In the genomic region with DNA sequence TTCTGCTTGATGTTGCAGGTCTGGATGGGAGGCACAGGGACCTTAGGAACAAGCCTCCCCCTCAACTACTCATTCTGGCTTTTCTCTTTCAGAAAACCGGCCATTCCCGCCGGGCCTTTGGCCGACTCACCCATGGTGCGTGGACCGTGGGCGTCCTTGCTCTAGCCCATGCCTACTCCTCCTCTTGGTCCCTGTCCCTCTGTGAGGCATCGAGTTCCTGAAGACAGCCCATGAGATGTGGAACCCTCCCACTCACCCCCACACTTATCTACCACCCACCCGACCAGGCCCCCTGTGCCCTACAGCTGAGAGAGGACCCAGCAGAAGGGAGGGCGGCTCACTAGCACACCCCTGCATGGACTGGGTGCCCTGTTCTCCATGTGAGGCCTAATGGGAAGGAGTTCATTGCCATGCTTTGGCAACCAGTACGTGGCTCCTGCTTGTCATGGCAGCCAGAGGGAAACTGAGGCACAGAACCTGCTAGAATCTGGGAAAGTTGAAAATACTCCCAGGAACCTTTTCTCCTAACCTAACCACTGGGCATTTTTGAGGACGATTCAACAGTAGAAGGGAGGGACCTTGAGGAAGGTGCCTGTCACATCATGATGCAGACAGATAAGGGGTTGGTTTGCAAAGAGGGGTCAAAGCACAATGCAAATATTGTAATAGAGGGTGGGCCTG, we compare ENCODE assay signal across 12 cellular contexts. TPM values are rescaled to one million over a fixed set of nuclear protein-coding genes. Genes with fewer than 3 reads are reported as not detected.
DNase-seq lines count a peak whose midpoint lies in the region; ATAC-seq, FAIRE-seq and TF ChIP-seq lines count a peak whose summit lies in the region.
"Had no signal": no experiment of that assay in that cellular context is flagged by ENCODE, and none has a peak within 500 bp of the region (broad histone marks: within the 10 kb centered on the region; RNA-seq: fewer than 3 reads in every experiment).

No MANE protein-coding gene starts in this region.

- no peaks in the 10 kb centered on the region for H3K79me2 ChIP-seq in fibroblast of lung (ENCODE audit: control insufficient read depth, insufficient read depth, low read length)
- H3K79me2 ChIP-seq in HepG2 (ENCODE audit: insufficient read depth, low read length), result no peaks in the 10 kb centered on the region

- no peak for ATAC-seq in CD8-positive, alpha-beta T cell
- ATAC-seq in RWPE2 (ENCODE audit: low read depth) (no peak), GM18520 (IDR thresholded peaks at IDR 0.05; ENCODE audit: unreplicated experiment) (no peak), HepG2 (no peak), GM18505 (IDR thresholded peaks at IDR 0.05; ENCODE audit: unreplicated experiment) (no peak)

- CTCF ChIA-PET in CD8-positive, alpha-beta T cell (lab: Charles Lee), result interaction anchor here (0.9 to 1.1 kb wide), 2 partner anchors 13 to 16 kb away, joined by 3 read pairs; no protein-coding TSS in a partner anchor
- CTCF ChIA-PET in HepG2 (lab: Yijun Ruan, JAX; ENCODE audit: low intra/inter-chr PET ratio, low total read pairs), result no interaction called here

- peaks cover 6% of the 10 kb centered on the region for H3K27me3 Mint-ChIP-seq in CD8-positive, alpha-beta T cell (ENCODE audit: low read depth)

- no peaks in the 10 kb centered on the region for H3K27me3 ChIP-seq in CD8-positive, alpha-beta T cell (ENCODE audit: insufficient read depth, low read length)
- H3K27me3 ChIP-seq in RWPE2 (ENCODE audit: insufficient read depth, poor library complexity, severe bottlenecking) (no peaks in the 10 kb centered on the region), fibroblast of lung (ENCODE audit: control insufficient read depth, insufficient read depth, low read length) (peaks cover 6% of the 10 kb centered on the region), sigmoid colon (peaks cover 0 to 12% (median 4%) of the 10 kb centered on the region in 3 donors), HepG2 (ENCODE audit: control insufficient read depth in 1 of 2, insufficient read depth in 2 of 2, low read length in 2 of 2) (peaks cover 41 to 94% of the 10 kb centered on the region in 2 experiments)

- H4K20me1 ChIP-seq in fibroblast of lung (ENCODE audit: control insufficient read depth, extremely low read depth, insufficient read depth, low read length), result no peaks in the 10 kb centered on the region
- H4K20me1 ChIP-seq in HepG2 (ENCODE audit: insufficient read depth, low read length), result peaks cover 4% of the 10 kb centered on the region; the same call in 1 of the 2 replicates

- no TSS peak for BruUV-seq in HepG2 (replicated peaks; lab: Mats Ljungman, UMichigan)

- intact Hi-C loops in CD8-positive, alpha-beta T cell (cut with DNase I, micrococcal nuclease), result loop anchor here in 1 of 2 experiments (5.0 kb wide), 2 partner anchors 41 to 54 kb away; partner anchors contain the start of gene GMPPA
- intact Hi-C loops in sigmoid colon (cut with DNase I) (no loop called here), HepG2 (cut with micrococcal nuclease; ENCODE audit: unreplicated experiment) (no loop called here)

- no peak for FAIRE-seq in HepG2 (lab: Jason Lieb, UNC)
- FAIRE-seq: G401.6 had no signal

- TF ChIP-seq POLR2A in sigmoid colon (IDR thresholded peaks at IDR 0.05) (no peak), HepG2 (IDR thresholded peaks at IDR 0.05; ENCODE audit: insufficient read depth in 1 of 2, low read depth in 2 of 2, low read length in 2 of 2) (no peak), GM18505 (IDR thresholded peaks at IDR 0.05; ENCODE audit: borderline replicate concordance, extremely low read depth, insufficient read depth, insufficient read length) (no peak)

- H3K4me3 ChIP-seq in CD8-positive, alpha-beta T cell (ENCODE audit: low read depth, low read length), result no peak overlapping the region
- H3K4me3 ChIP-seq in RWPE2 (ENCODE audit: severe bottlenecking) (peak overlapping the region; percentile 50), fibroblast of lung (replicated peaks in 1 of 4; ENCODE audit: control extremely low read depth in 1 of 4, insufficient read depth in 1 of 4, low read depth in 3 of 4, low read length in 4 of 4) (peak overlapping the region in 3 of 4 experiments; percentile 35 to 58 (median 45)), sigmoid colon (peak overlapping the region; percentile 67 to 88 (median 75)), HepG2 (replicated peaks in 1 of 3; ENCODE audit: insufficient read depth in 1 of 3, low read depth in 2 of 3, low read length in 3 of 3) (no peak overlapping the region)

- no peaks in the 10 kb centered on the region for H3K36me3 ChIP-seq in CD8-positive, alpha-beta T cell (ENCODE audit: insufficient read depth, low read length)
- peaks cover 10% of the 10 kb centered on the region for H3K36me3 ChIP-seq in RWPE2 (ENCODE audit: low read depth)
- H3K36me3 ChIP-seq in fibroblast of lung (ENCODE audit: control insufficient read depth, insufficient read depth, low read length), result no peaks in the 10 kb centered on the region
- no peaks in the 10 kb centered on the region for H3K36me3 ChIP-seq in sigmoid colon
- H3K36me3 ChIP-seq in HepG2 (replicated peaks in 1 of 2; ENCODE audit: control insufficient read depth in 1 of 2, insufficient read depth in 2 of 2, low read length in 2 of 2), result no peaks in the 10 kb centered on the region

- POLR2A ChIA-PET in CD8-positive, alpha-beta T cell (lab: Charles Lee), result interaction anchor here (2.3 kb wide), 1 partner anchor 55 kb away, joined by 5 read pairs; the partner anchor contains the start of gene DNPEP
- POLR2A ChIA-PET in HepG2 (lab: Yijun Ruan, JAX), result no interaction called here

- H3K4me2 ChIP-seq in fibroblast of lung (ENCODE audit: extremely low read depth, insufficient read depth, low read length) (peak overlapping the region; percentile 25), HepG2 (ENCODE audit: low read depth, low read length) (no peak overlapping the region)

- H3K9ac ChIP-seq in fibroblast of lung (ENCODE audit: insufficient read depth, low read length), result no peak overlapping the region
- no peak overlapping the region for H3K9ac ChIP-seq in HepG2 (ENCODE audit: insufficient read depth, low read depth, low read length)

- no peaks in the 10 kb centered on the region for H3K9me3 Mint-ChIP-seq in CD8-positive, alpha-beta T cell

- H3K36me3 Mint-ChIP-seq in CD8-positive, alpha-beta T cell, result no peaks in the 10 kb centered on the region

- no peaks in the 10 kb centered on the region for H3K9me3 ChIP-seq in CD8-positive, alpha-beta T cell (ENCODE audit: low read length)
- H3K9me3 ChIP-seq in RWPE2 (ENCODE audit: severe bottlenecking) (no peaks in the 10 kb centered on the region), fibroblast of lung (ENCODE audit: control insufficient read depth, insufficient read depth, low read depth, low read length) (no peaks in the 10 kb centered on the region), sigmoid colon (no peaks in the 10 kb centered on the region), HepG2 (ENCODE audit: low read length) (no peaks in the 10 kb centered on the region)

- TF ChIP-seq EP300 in sigmoid colon (IDR thresholded peaks at IDR 0.05) (no peak), HepG2 (IDR thresholded peaks at IDR 0.05; ENCODE audit: low read depth in 2 of 2, low read length in 2 of 2) (no peak), HepG2 (CRISPR knock-in tag; IDR thresholded peaks at IDR 0.05; ENCODE audit: borderline replicate concordance) (no peak)

- TF ChIP-seq RAD21 in HepG2 (CRISPR knock-in tag; IDR thresholded peaks at IDR 0.05), result no peak

- WGBS in sigmoid colon, 2 donors, result 81 to 84% methylated on average over 12 of the region's 12 CpGs
- 37% methylated on average over 12 of the region's 12 CpGs for WGBS in HepG2 (ENCODE audit: low lambda C conversion rate)

- H3K4me1 Mint-ChIP-seq in CD8-positive, alpha-beta T cell (ENCODE audit: low read depth), result peaks cover 19% of the 10 kb centered on the region

- no peak for DNase-seq in CD8-positive, alpha-beta T cell
- DNase-seq in RWPE2 (ENCODE audit: low spot score), result peak; percentile 34
- DNase-seq in fibroblast of lung (ENCODE audit: low read depth in 2 of 2), result no peak
- no peak for DNase-seq in sigmoid colon
- DNase-seq in GM13976 (ENCODE audit: low spot score), result no peak
- DNase-seq in HepG2 (ENCODE audit: low spot score), result no peak
- DNase-seq: activated effector memory CD4-positive, alpha-beta T cell treated with Interleukin-2 at 50 U/mL for 16 hours; foreskin melanocyte had no signal

- no peak overlapping the region for H3K27ac Mint-ChIP-seq in CD8-positive, alpha-beta T cell

- TF ChIP-seq CTCF in CD8-positive, alpha-beta T cell (IDR thresholded peaks at IDR 0.05), result no peak
- TF ChIP-seq CTCF in RWPE2 (IDR thresholded peaks at IDR 0.05; ENCODE audit: poor library complexity, severe bottlenecking), result no peak
- TF ChIP-seq CTCF in fibroblast of lung (conservative IDR thresholded peaks at IDR 0.05 in 1 of 2, IDR thresholded peaks at IDR 0.05 in 1 of 2; ENCODE audit: low read depth in 1 of 2, low read length in 2 of 2), result no peak
- no peak for TF ChIP-seq CTCF in sigmoid colon (IDR thresholded peaks at IDR 0.05)
- TF ChIP-seq CTCF in GM13976 (IDR thresholded peaks at IDR 0.05; ENCODE audit: borderline replicate concordance, control extremely low read depth, extremely low read depth, insufficient read depth, missing control alignments), result no peak
- no peak for TF ChIP-seq CTCF in HepG2 (CRISPR knock-in tag; IDR thresholded peaks at IDR 0.05)

- H3K4me1 ChIP-seq in CD8-positive, alpha-beta T cell (ENCODE audit: insufficient read depth, low read length), result peaks cover 19% of the 10 kb centered on the region
- peaks cover 4% of the 10 kb centered on the region for H3K4me1 ChIP-seq in RWPE2 (ENCODE audit: insufficient read depth, poor library complexity, severe bottlenecking)
- H3K4me1 ChIP-seq in fibroblast of lung (ENCODE audit: control insufficient read depth, extremely low read depth, insufficient read depth, low read length), result peaks cover 14% of the 10 kb centered on the region
- peaks cover 0 to 85% (median 81%) of the 10 kb centered on the region in 4 donors for H3K4me1 ChIP-seq in sigmoid colon
- no peaks in the 10 kb centered on the region for H3K4me1 ChIP-seq in HepG2 (ENCODE audit: insufficient read depth, low read length)

- H3K27ac ChIP-seq in CD8-positive, alpha-beta T cell (ENCODE audit: low read depth, low read length), result no peak overlapping the region
- no peak overlapping the region for H3K27ac ChIP-seq in RWPE2 (ENCODE audit: poor library complexity, severe bottlenecking)
- H3K27ac ChIP-seq in fibroblast of lung (ENCODE audit: insufficient read depth, low read length), result no peak overlapping the region
- H3K27ac ChIP-seq in sigmoid colon, result peak overlapping the region; percentile 96 to 99 (median 99)
- H3K27ac ChIP-seq in HepG2 (ENCODE audit: extremely low read length, insufficient read depth, low read length), result no peak overlapping the region

- H3K4me3 Mint-ChIP-seq in CD8-positive, alpha-beta T cell, result peak overlapping the region; percentile 76

- no peak overlapping the region for H2AFZ ChIP-seq in fibroblast of lung (ENCODE audit: low read length)
- H2AFZ ChIP-seq in HepG2 (ENCODE audit: low read length), result no peak overlapping the region

- in situ Hi-C loops in GM13976 (cut with MboI; ENCODE audit: low sequenced_read_pairs, unreplicated experiment) (no loop called here), HepG2 (cut with HindIII; ENCODE audit: extremely low pct_ligation_motif_present, low pct_unique_long_range_greater_than_20kb) (no loop called here)

RNA-seq across cellular contexts. Expression of gene SPEG, which starts 8.5 kb away (rescaled TPM):
- 10 to 100 TPM; 18.1 to 21.8 TPM for total RNA-seq in CD8-positive, alpha-beta T cell
- 13.1 and 20.1 TPM in 2 replicates for total RNA-seq in fibroblast of lung
- polyA plus RNA-seq in fibroblast of lung, result 5.6 and 9.5 TPM in 2 replicates
- 12.7 and 17.9 TPM in 2 replicates for polyA plus RNA-seq in fibroblast of lung (2012)
- 9.4 and 19.9 TPM in 2 replicates for polyA minus RNA-seq in fibroblast of lung (ENCODE audit: low replicate concordance)
- total RNA-seq in sigmoid colon, result 100 to 1,000 TPM; 123 to 321 (median 194) TPM
- 10 to 100 TPM in 2 of 3 donors, 1 to 10 TPM in 1; 6.0 to 25.4 (median 13.4) TPM for polyA plus RNA-seq in sigmoid colon
- total RNA-seq in HepG2 (2016; rRNA removed; fragmentation: Illumina TruSeq; extraction: Trizol), result 0.18 TPM in 1 of 2 replicates, not detected in the other
- 0.51 TPM in 1 of 2 replicates, not detected in the other for total RNA-seq in HepG2 (2016; cell fraction: cytosol; rRNA removed; fragmentation: Illumina TruSeq; extraction: Trizol; ENCODE audit: low read depth)
- 0.06 TPM in 1 of 2 replicates, not detected in the other for total RNA-seq in HepG2 (2016; cell fraction: insoluble cytoplasmic fraction; rRNA removed; fragmentation: Illumina TruSeq; extraction: Trizol)
- 0.12 and 1.1 TPM in 2 replicates for total RNA-seq in HepG2 (2016; cell fraction: membrane; rRNA removed; fragmentation: Illumina TruSeq; extraction: Trizol)
- 0.71 TPM in 1 of 2 replicates, not detected in the other for total RNA-seq in HepG2 (2016; cell fraction: nucleus; rRNA removed; fragmentation: Illumina TruSeq; extraction: Trizol)
- 0.24 and 0.94 TPM in 2 replicates for polyA plus RNA-seq in HepG2 (2011; rRNA removed)
- 0.13 and 0.20 TPM in 2 replicates for polyA plus RNA-seq in HepG2 (2011; cell fraction: cytosol; rRNA removed)
- 0.45 and 1.0 TPM in 2 replicates for polyA plus RNA-seq in HepG2 (2011; cell fraction: nucleus; rRNA removed)
- polyA plus RNA-seq in HepG2 (2012), result 0.93 and 1.4 TPM in 2 replicates
- 0.38 and 0.63 TPM in 2 replicates for polyA plus RNA-seq in HepG2 (2016; cell fraction: cytosol; fragmentation: Illumina TruSeq; extraction: Trizol; ENCODE audit: low read depth)
- polyA plus RNA-seq in HepG2 (2016; cell fraction: insoluble cytoplasmic fraction; fragmentation: Illumina TruSeq; extraction: Trizol; ENCODE audit: low read depth), result 0.98 TPM in 1 of 2 replicates, not detected in the other
- 0.58 and 1.4 TPM in 2 replicates for polyA plus RNA-seq in HepG2 (2016; cell fraction: membrane; fragmentation: Illumina TruSeq; extraction: Trizol; ENCODE audit: low read depth)
- 0.41 TPM in 1 of 2 replicates, not detected in the other for polyA plus RNA-seq in HepG2 (2016; cell fraction: nucleus; fragmentation: Illumina TruSeq; extraction: Trizol; ENCODE audit: insufficient read depth, low read depth)
- 0.44 and 4.0 TPM in 2 replicates for polyA minus RNA-seq in HepG2 (2011; rRNA and poly(A)+ RNA removed; ENCODE audit: low replicate concordance)
- polyA minus RNA-seq in HepG2 (2011; cell fraction: cytosol; rRNA and poly(A)+ RNA removed), result not detected in 2 replicates
- polyA minus RNA-seq in HepG2 (2011; cell fraction: nucleus; rRNA and poly(A)+ RNA removed), result 0.37 and 1.8 TPM in 2 replicates

RNA-seq across cellular contexts. Expression of gene DES, which starts 25.0 kb away (rescaled TPM):
- not detected for total RNA-seq in CD8-positive, alpha-beta T cell
- 34.7 and 69.3 TPM in 2 replicates for total RNA-seq in fibroblast of lung
- polyA plus RNA-seq in fibroblast of lung, result 3.8 and 11.0 TPM in 2 replicates
- polyA plus RNA-seq in fibroblast of lung (2012), result 2.6 and 8.2 TPM in 2 replicates
- polyA minus RNA-seq in fibroblast of lung (ENCODE audit: low replicate concordance), result 9.5 and 11.6 TPM in 2 replicates
- over 10,000 TPM in 3 of 4 donors, 1,000 to 10,000 TPM in 1; 7,366 to 30,562 (median 13,340) TPM for total RNA-seq in sigmoid colon
- 100 to 1,000 TPM in 2 of 3 donors, 10 to 100 TPM in 1; 35.1 to 264 (median 162) TPM for polyA plus RNA-seq in sigmoid colon
- not detected in 2 replicates for total RNA-seq in HepG2 (2016; rRNA removed; fragmentation: Illumina TruSeq; extraction: Trizol)
- 0.10 TPM in 1 of 2 replicates, not detected in the other for total RNA-seq in HepG2 (2016; cell fraction: cytosol; rRNA removed; fragmentation: Illumina TruSeq; extraction: Trizol; ENCODE audit: low read depth)
- not detected in 2 replicates for total RNA-seq in HepG2 (2016; cell fraction: insoluble cytoplasmic fraction; rRNA removed; fragmentation: Illumina TruSeq; extraction: Trizol)
- not detected in 2 replicates for total RNA-seq in HepG2 (2016; cell fraction: membrane; rRNA removed; fragmentation: Illumina TruSeq; extraction: Trizol)
- total RNA-seq in HepG2 (2016; cell fraction: nucleus; rRNA removed; fragmentation: Illumina TruSeq; extraction: Trizol), result not detected in 2 replicates
- 0.21 TPM in 1 of 2 replicates, not detected in the other for polyA plus RNA-seq in HepG2 (2011; rRNA removed)
- 0.05 and 0.09 TPM in 2 replicates for polyA plus RNA-seq in HepG2 (2011; cell fraction: cytosol; rRNA removed)
- 0.51 TPM in 1 of 2 replicates, not detected in the other for polyA plus RNA-seq in HepG2 (2011; cell fraction: nucleus; rRNA removed)
- polyA plus RNA-seq in HepG2 (2012), result not detected in 2 replicates
- polyA plus RNA-seq in HepG2 (2016; cell fraction: cytosol; fragmentation: Illumina TruSeq; extraction: Trizol; ENCODE audit: low read depth), result not detected in 2 replicates
- polyA plus RNA-seq in HepG2 (2016; cell fraction: insoluble cytoplasmic fraction; fragmentation: Illumina TruSeq; extraction: Trizol; ENCODE audit: low read depth), result not detected in 2 replicates
- not detected in 2 replicates for polyA plus RNA-seq in HepG2 (2016; cell fraction: membrane; fragmentation: Illumina TruSeq; extraction: Trizol; ENCODE audit: low read depth)
- polyA plus RNA-seq in HepG2 (2016; cell fraction: nucleus; fragmentation: Illumina TruSeq; extraction: Trizol; ENCODE audit: insufficient read depth, low read depth), result not detected in 2 replicates
- polyA minus RNA-seq in HepG2 (2011; rRNA and poly(A)+ RNA removed; ENCODE audit: low replicate concordance), result 0.06 and 8.3 TPM in 2 replicates
- polyA minus RNA-seq in HepG2 (2011; cell fraction: cytosol; rRNA and poly(A)+ RNA removed), result not detected in 2 replicates
- not detected in 2 replicates for polyA minus RNA-seq in HepG2 (2011; cell fraction: nucleus; rRNA and poly(A)+ RNA removed)
- total RNA-seq: SK-MEL-5 had no signal

RNA-seq across cellular contexts. Expression of gene DNPEP, which starts 55.4 kb away (rescaled TPM):
- total RNA-seq in CD8-positive, alpha-beta T cell, result 100 to 1,000 TPM; 101 to 108 TPM
- total RNA-seq in fibroblast of lung (69.9 and 72.5 TPM in 2 replicates), sigmoid colon (10 to 100 TPM; 43.2 to 62.8 (median 53.1) TPM), HepG2 (2016; rRNA removed; fragmentation: Illumina TruSeq; extraction: Trizol) (103 and 104 TPM in 2 replicates)
- polyA plus RNA-seq in fibroblast of lung (38.2 and 44.0 TPM in 2 replicates), sigmoid colon (100 to 1,000 TPM; 108 to 137 (median 132) TPM), HepG2 (2011; rRNA removed) (109 and 130 TPM in 2 replicates)
- polyA plus RNA-seq in fibroblast of lung (2012), result 66.8 and 83.2 TPM in 2 replicates
- polyA minus RNA-seq in fibroblast of lung (ENCODE audit: low replicate concordance), result 137 and 218 TPM in 2 replicates
- total RNA-seq in HepG2 (2016; cell fraction: cytosol; rRNA removed; fragmentation: Illumina TruSeq; extraction: Trizol; ENCODE audit: low read depth), result 50.2 and 51.7 TPM in 2 replicates
- 93.4 and 106 TPM in 2 replicates for total RNA-seq in HepG2 (2016; cell fraction: insoluble cytoplasmic fraction; rRNA removed; fragmentation: Illumina TruSeq; extraction: Trizol)
- 77.6 and 92.7 TPM in 2 replicates for total RNA-seq in HepG2 (2016; cell fraction: membrane; rRNA removed; fragmentation: Illumina TruSeq; extraction: Trizol)
- 62.5 and 67.1 TPM in 2 replicates for total RNA-seq in HepG2 (2016; cell fraction: nucleus; rRNA removed; fragmentation: Illumina TruSeq; extraction: Trizol)
- polyA plus RNA-seq in HepG2 (2011; cell fraction: cytosol; rRNA removed), result 66.5 and 97.7 TPM in 2 replicates
- 277 and 306 TPM in 2 replicates for polyA plus RNA-seq in HepG2 (2011; cell fraction: nucleus; rRNA removed)
- polyA plus RNA-seq in HepG2 (2012), result 76.3 and 101 TPM in 2 replicates
- polyA plus RNA-seq in HepG2 (2016; cell fraction: cytosol; fragmentation: Illumina TruSeq; extraction: Trizol; ENCODE audit: low read depth), result 62.5 and 80.3 TPM in 2 replicates
- polyA plus RNA-seq in HepG2 (2016; cell fraction: insoluble cytoplasmic fraction; fragmentation: Illumina TruSeq; extraction: Trizol; ENCODE audit: low read depth), result 93.7 and 94.8 TPM in 2 replicates
- 72.3 and 84.5 TPM in 2 replicates for polyA plus RNA-seq in HepG2 (2016; cell fraction: membrane; fragmentation: Illumina TruSeq; extraction: Trizol; ENCODE audit: low read depth)
- 145 and 149 TPM in 2 replicates for polyA plus RNA-seq in HepG2 (2016; cell fraction: nucleus; fragmentation: Illumina TruSeq; extraction: Trizol; ENCODE audit: insufficient read depth, low read depth)
- polyA minus RNA-seq in HepG2 (2011; rRNA and poly(A)+ RNA removed; ENCODE audit: low replicate concordance), result 78.0 and 193 TPM in 2 replicates
- polyA minus RNA-seq in HepG2 (2011; cell fraction: cytosol; rRNA and poly(A)+ RNA removed), result 37.2 and 45.9 TPM in 2 replicates
- polyA minus RNA-seq in HepG2 (2011; cell fraction: nucleus; rRNA and poly(A)+ RNA removed), result 77.3 and 82.6 TPM in 2 replicates

RNA-seq across cellular contexts. Expression of gene GMPPA, which starts 55.5 kb away (rescaled TPM):
- 10 to 100 TPM in 1 of 2 experiments, 1 to 10 TPM in 1; 9.4 to 15.0 TPM for total RNA-seq in CD8-positive, alpha-beta T cell
- total RNA-seq in fibroblast of lung, result 36.5 and 38.3 TPM in 2 replicates
- 59.7 and 72.4 TPM in 2 replicates for polyA plus RNA-seq in fibroblast of lung
- polyA plus RNA-seq in fibroblast of lung (2012), result 45.6 and 52.3 TPM in 2 replicates
- polyA minus RNA-seq in fibroblast of lung (ENCODE audit: low replicate concordance), result 155 and 160 TPM in 2 replicates
- total RNA-seq in sigmoid colon, result 10 to 100 TPM; 13.9 to 24.7 (median 21.3) TPM
- 10 to 100 TPM; 42.6 to 52.8 (median 44.2) TPM for polyA plus RNA-seq in sigmoid colon
- 81.1 and 88.7 TPM in 2 replicates for total RNA-seq in HepG2 (2016; rRNA removed; fragmentation: Illumina TruSeq; extraction: Trizol)
- 41.1 and 50.9 TPM in 2 replicates for total RNA-seq in HepG2 (2016; cell fraction: cytosol; rRNA removed; fragmentation: Illumina TruSeq; extraction: Trizol; ENCODE audit: low read depth)
- 81.2 and 82.9 TPM in 2 replicates for total RNA-seq in HepG2 (2016; cell fraction: insoluble cytoplasmic fraction; rRNA removed; fragmentation: Illumina TruSeq; extraction: Trizol)
- total RNA-seq in HepG2 (2016; cell fraction: membrane; rRNA removed; fragmentation: Illumina TruSeq; extraction: Trizol), result 59.8 and 79.0 TPM in 2 replicates
- total RNA-seq in HepG2 (2016; cell fraction: nucleus; rRNA removed; fragmentation: Illumina TruSeq; extraction: Trizol), result 39.6 and 46.3 TPM in 2 replicates
- polyA plus RNA-seq in HepG2 (2011; rRNA removed), result 106 and 115 TPM in 2 replicates
- polyA plus RNA-seq in HepG2 (2011; cell fraction: cytosol; rRNA removed), result 98.1 and 128 TPM in 2 replicates
- 123 and 155 TPM in 2 replicates for polyA plus RNA-seq in HepG2 (2011; cell fraction: nucleus; rRNA removed)
- polyA plus RNA-seq in HepG2 (2012), result 44.8 and 45.3 TPM in 2 replicates
- 40.7 and 53.5 TPM in 2 replicates for polyA plus RNA-seq in HepG2 (2016; cell fraction: cytosol; fragmentation: Illumina TruSeq; extraction: Trizol; ENCODE audit: low read depth)
- polyA plus RNA-seq in HepG2 (2016; cell fraction: insoluble cytoplasmic fraction; fragmentation: Illumina TruSeq; extraction: Trizol; ENCODE audit: low read depth), result 88.1 and 98.3 TPM in 2 replicates
- polyA plus RNA-seq in HepG2 (2016; cell fraction: membrane; fragmentation: Illumina TruSeq; extraction: Trizol; ENCODE audit: low read depth), result 54.7 and 71.1 TPM in 2 replicates
- 87.2 and 90.5 TPM in 2 replicates for polyA plus RNA-seq in HepG2 (2016; cell fraction: nucleus; fragmentation: Illumina TruSeq; extraction: Trizol; ENCODE audit: insufficient read depth, low read depth)
- polyA minus RNA-seq in HepG2 (2011; rRNA and poly(A)+ RNA removed; ENCODE audit: low replicate concordance), result 98.5 and 174 TPM in 2 replicates
- polyA minus RNA-seq in HepG2 (2011; cell fraction: cytosol; rRNA and poly(A)+ RNA removed), result 43.2 and 68.0 TPM in 2 replicates
- 32.6 and 38.2 TPM in 2 replicates for polyA minus RNA-seq in HepG2 (2011; cell fraction: nucleus; rRNA and poly(A)+ RNA removed)

Comparison
In these comparisons a context has a peak if more than half of its experiments do, and no peak if none do; other contexts are left out.
1. H3K27ac ChIP-seq: peak in sigmoid colon (4 of 4); none in CD8-positive, alpha-beta T cell (single experiment), RWPE2 (single experiment), fibroblast of lung (single experiment) and HepG2 (single experiment).
2. H3K4me3 ChIP-seq: peak in RWPE2 (single experiment), fibroblast of lung (3 of 4) and sigmoid colon (4 of 4); none in CD8-positive, alpha-beta T cell (single experiment) and HepG2 (0 of 3).
3. RNA of gene DES, which starts 25.0 kb away (total RNA-seq): 7,366 to 30,562 TPM in sigmoid colon; 34.7 to 69.3 TPM in fibroblast of lung, not detected in CD8-positive, alpha-beta T cell and 0.10 TPM in HepG2; every median in the first group is over 100 times any median in the second.